23 cellular contexts compared by ENCODE assay signal in genomic region chr4:3192188-3192587, GRCh38. TPM values are rescaled to one million over a fixed set of nuclear protein-coding genes. Genes with fewer than 3 reads are reported as not detected.
DNase-seq lines count a peak whose midpoint lies in the region; ATAC-seq and TF ChIP-seq lines count a peak whose summit lies in the region.
"Had no signal": no experiment of that assay in that cellular context is flagged by ENCODE, and none has a peak within 500 bp of the region (broad histone marks: within the 10 kb centered on the region; RNA-seq: fewer than 3 reads in every experiment).

No MANE protein-coding gene starts in this region.

- H3K27ac ChIP-seq in CD8-positive, alpha-beta memory T cell (ENCODE audit: low read depth, low read length), result peak overlapping the region; percentile 55
- H3K27ac ChIP-seq in mammary epithelial cell (ENCODE audit: insufficient read depth, low read depth, low read length), result no peak overlapping the region
- H3K27ac ChIP-seq in naive thymus-derived CD4-positive, alpha-beta T cell (ENCODE audit: low read depth, low read length), result no peak overlapping the region
- H3K27ac ChIP-seq: adrenal gland, brain microvascular endothelial cell, neutrophil, prostate gland, sigmoid colon, SJCRH30, transverse colon had no signal

- dilution Hi-C loops in mammary epithelial cell (cut with HindIII; ENCODE audit: low sequenced_read_pairs), result no loop called here

- intact Hi-C loops in mammary epithelial cell (cut with micrococcal nuclease), result loop anchor here (2.0 to 5.0 kb wide), 2 partner anchors 149 to 690 kb away; no protein-coding TSS in a partner anchor
- intact Hi-C loops in naive thymus-derived CD4-positive, alpha-beta T cell (cut with micrococcal nuclease), result loop anchor here (5.0 to 10.0 kb wide), 3 partner anchors 50 to 85 kb away; partner anchors contain the start of gene MSANTD1 (in 1 of the 2)

- POLR2A ChIA-PET in CD8-positive, alpha-beta memory T cell (lab: Charles Lee), result no interaction called here
- POLR2A ChIA-PET in naive thymus-derived CD4-positive, alpha-beta T cell (lab: Charles Lee), result interaction anchor here (1.6 kb wide), 1 partner anchor 26 kb away, joined by 8 read pairs; no protein-coding TSS in a partner anchor

- ATAC-seq in HG03175 (IDR thresholded peaks at IDR 0.05; ENCODE audit: unreplicated experiment) (peak; percentile 43), GM19455 (IDR thresholded peaks at IDR 0.05; ENCODE audit: unreplicated experiment) (no peak)
- peak; percentile 71 for ATAC-seq in naive thymus-derived CD4-positive, alpha-beta T cell

- CTCF ChIA-PET in CD8-positive, alpha-beta memory T cell (lab: Charles Lee), result interaction anchor here (1.2 to 2.6 kb wide), 3 partner anchors 10 to 251 kb away, joined by 5 to 11 read pairs (median 10); no protein-coding TSS in a partner anchor
- CTCF ChIA-PET in mammary epithelial cell (lab: Charles Lee; ENCODE audit: low non-redundant PET), result no interaction called here
- CTCF ChIA-PET in naive thymus-derived CD4-positive, alpha-beta T cell (lab: Charles Lee), result interaction anchor here (2.7 kb wide), 1 partner anchor 11 kb away, joined by 19 read pairs; no protein-coding TSS in a partner anchor

- no peak overlapping the region for H3K4me3 ChIP-seq in CD8-positive, alpha-beta memory T cell (ENCODE audit: low read length)
- H3K4me3 ChIP-seq in mammary epithelial cell (replicated peaks in 1 of 3; ENCODE audit: insufficient read depth in 1 of 3, low read depth in 2 of 3, low read length in 3 of 3), result no peak overlapping the region
- no peak overlapping the region for H3K4me3 ChIP-seq in naive thymus-derived CD4-positive, alpha-beta T cell (ENCODE audit: low read length)
- H3K4me3 ChIP-seq: adrenal gland, lung, prostate gland, sigmoid colon, SJCRH30, transverse colon had no signal

- H3K4me2 ChIP-seq in mammary epithelial cell (ENCODE audit: insufficient read depth, low read depth, low read length), result no peak overlapping the region

- no peaks in the 10 kb centered on the region for H3K27me3 Mint-ChIP-seq in CD8-positive, alpha-beta memory T cell
- no peaks in the 10 kb centered on the region for H3K27me3 Mint-ChIP-seq in naive thymus-derived CD4-positive, alpha-beta T cell

- no peaks in the 10 kb centered on the region for H3K9me3 Mint-ChIP-seq in CD8-positive, alpha-beta memory T cell
- H3K9me3 Mint-ChIP-seq in naive thymus-derived CD4-positive, alpha-beta T cell, result no peaks in the 10 kb centered on the region

- no peak overlapping the region for H2AFZ ChIP-seq in mammary epithelial cell (ENCODE audit: low read depth, low read length)

- DNase-seq in CD8-positive, alpha-beta memory T cell, result peak in 1 of 5 donors; percentile 39
- DNase-seq in mammary epithelial cell (peak; percentile 4), activated gamma-delta T cell (lab: John Stamatoyannopoulos, UW) (no peak), NCI-H526 treated with DMSO at 0.1 percent for 48 hours (lab: John Stamatoyannopoulos, UW) (no peak)
- DNase-seq in naive thymus-derived CD4-positive, alpha-beta T cell, result no peak
- DNase-seq: activated CD4-positive, alpha-beta T cell treated with anti-CD3 and anti-CD28 coated beads for 1 hour; activated effector memory CD4-positive, alpha-beta T cell treated with anti-CD3 and anti-CD28 coated beads, Interleukin-2, amount 50 U/mL, for 16 hours; brain microvascular endothelial cell; dermis blood vessel endothelial cell; DMS153; GOT3; kidney glomerular epithelial cell; NCI-H524; sigmoid colon; SJCRH30; stimulated activated CD4-positive, alpha-beta T cell treated with anti-CD3 and anti-CD28 coated beads, Interleukin-15, amount 100 ng/mL, for 24 hours; transverse colon had no signal

- in situ Hi-C loops in mammary epithelial cell (cut with MboI; ENCODE audit: low sequenced_read_pairs in 2 of 2), result no loop called here

- H3K9ac ChIP-seq in mammary epithelial cell (ENCODE audit: insufficient read depth, low read length), result no peak overlapping the region

- peaks cover 15 to 62% (median 24%) of the 10 kb centered on the region in 3 donors for H3K36me3 Mint-ChIP-seq in CD8-positive, alpha-beta memory T cell
- peaks cover 10 to 38% (median 23%) of the 10 kb centered on the region in 5 donors for H3K36me3 Mint-ChIP-seq in naive thymus-derived CD4-positive, alpha-beta T cell

- H3K4me3 Mint-ChIP-seq in CD8-positive, alpha-beta memory T cell, result peak overlapping the region in 6 of 7 donors; percentile 4 to 82 (median 62)
- no peak overlapping the region for H3K4me3 Mint-ChIP-seq in naive thymus-derived CD4-positive, alpha-beta T cell

- WGBS in mammary epithelial cell (ENCODE audit: low coverage, missing lambda C conversion rate), result 90% methylated on average over 4 of the region's 4 CpGs

- H3K9me3 ChIP-seq in CD8-positive, alpha-beta memory T cell (ENCODE audit: low read length), result no peaks in the 10 kb centered on the region
- H3K9me3 ChIP-seq in mammary epithelial cell (replicated peaks; ENCODE audit: insufficient read depth, low read length), result no peaks in the 10 kb centered on the region
- H3K9me3 ChIP-seq in naive thymus-derived CD4-positive, alpha-beta T cell (ENCODE audit: control insufficient read depth in 2 of 3, low read length in 3 of 3), result no peaks in the 10 kb centered on the region
- H3K9me3 ChIP-seq: adrenal gland, neutrophil, prostate gland, sigmoid colon, SJCRH30, transverse colon had no signal

- H3K27me3 ChIP-seq in CD8-positive, alpha-beta memory T cell (ENCODE audit: insufficient read depth, low read length, poor library complexity, severe bottlenecking), result no peaks in the 10 kb centered on the region
- H3K27me3 ChIP-seq in mammary epithelial cell (ENCODE audit: insufficient read depth, low read length), result no peaks in the 10 kb centered on the region
- H3K27me3 ChIP-seq in naive thymus-derived CD4-positive, alpha-beta T cell (ENCODE audit: control insufficient read depth in 2 of 2, insufficient read depth in 2 of 2, low read length in 2 of 2), result no peaks in the 10 kb centered on the region
- H3K27me3 ChIP-seq: adrenal gland, brain microvascular endothelial cell, neutrophil, sigmoid colon, SJCRH30, transverse colon had no signal

- peak overlapping the region; percentile 49 to 96 (median 88) for H3K27ac Mint-ChIP-seq in CD8-positive, alpha-beta memory T cell
- peak overlapping the region in 4 of 9 donors; percentile 45 to 74 (median 68) for H3K27ac Mint-ChIP-seq in naive thymus-derived CD4-positive, alpha-beta T cell

- BruUV-seq in mammary epithelial cell (replicated peaks; lab: Mats Ljungman, UMichigan), result no TSS peak

- H3K36me3 ChIP-seq in CD8-positive, alpha-beta memory T cell (ENCODE audit: insufficient read depth, low read length), result peaks cover 25% of the 10 kb centered on the region
- H3K36me3 ChIP-seq in mammary epithelial cell (ENCODE audit: insufficient read depth, low read length), result peaks cover 17% of the 10 kb centered on the region
- H3K36me3 ChIP-seq in naive thymus-derived CD4-positive, alpha-beta T cell (ENCODE audit: control insufficient read depth in 2 of 3, insufficient read depth in 3 of 3, low read length in 3 of 3), result peaks cover 0 to 29% (median 15%) of the 10 kb centered on the region in 3 experiments
- H3K36me3 ChIP-seq: prostate gland had no signal

- H4K20me1 ChIP-seq in mammary epithelial cell (ENCODE audit: insufficient read depth, low read length), result no peaks in the 10 kb centered on the region

- H3K4me1 Mint-ChIP-seq in CD8-positive, alpha-beta memory T cell, result peaks cover 64 to 74% (median 69%) of the 10 kb centered on the region in 3 donors
- H3K4me1 Mint-ChIP-seq in naive thymus-derived CD4-positive, alpha-beta T cell, result peaks cover 38 to 60% (median 50%) of the 10 kb centered on the region in 7 donors

- no peaks in the 10 kb centered on the region for H3K79me2 ChIP-seq in mammary epithelial cell (ENCODE audit: insufficient read depth, low read length)

- TF ChIP-seq CTCF in mammary epithelial cell (conservative IDR thresholded peaks at IDR 0.05 in 1 of 2, IDR thresholded peaks at IDR 0.05 in 1 of 2; ENCODE audit: extremely low read depth in 1 of 2, insufficient read depth in 1 of 2, low read depth in 1 of 2, low read length in 2 of 2), result no peak

- H3K4me1 ChIP-seq in CD8-positive, alpha-beta memory T cell (ENCODE audit: insufficient read depth, low read length), result peaks cover 52% of the 10 kb centered on the region
- H3K4me1 ChIP-seq in mammary epithelial cell (ENCODE audit: insufficient read depth, low read length), result peaks cover 7% of the 10 kb centered on the region
- peaks cover 35 to 64% of the 10 kb centered on the region in 2 donors for H3K4me1 ChIP-seq in naive thymus-derived CD4-positive, alpha-beta T cell (ENCODE audit: control insufficient read depth in 2 of 2, insufficient read depth in 2 of 2, low read length in 2 of 2)
- H3K4me1 ChIP-seq: prostate gland, sigmoid colon, SJCRH30, transverse colon had no signal

RNA-seq across cellular contexts. Expression of gene MSANTD1, which starts 56.8 kb away (rescaled TPM):
- total RNA-seq in CD8-positive, alpha-beta memory T cell, result under 1 TPM; 0.38 to 0.46 TPM
- polyA plus RNA-seq in CD8-positive, alpha-beta memory T cell, result not detected
- 1 to 10 TPM in 1 of 2 donors, under 1 TPM in 1; 0.68 to 1.0 TPM for total RNA-seq in mammary epithelial cell
- 0.05 TPM for polyA plus RNA-seq in mammary epithelial cell
- polyA minus RNA-seq in mammary epithelial cell, result not detected
- total RNA-seq in naive thymus-derived CD4-positive, alpha-beta T cell, result 1 to 10 TPM; 1.4 to 2.7 (median 2.3) TPM
- polyA plus RNA-seq in naive thymus-derived CD4-positive, alpha-beta T cell, result not detected

Comparison
In these comparisons a context has a peak if more than half of its experiments do, and no peak if none do; other contexts are left out.
1. H3K4me3 Mint-ChIP-seq: peak in CD8-positive, alpha-beta memory T cell (6 of 7); none in naive thymus-derived CD4-positive, alpha-beta T cell (0 of 10).